Comparison of ENCODE assay signal across 8 cellular contexts in the genomic region with DNA sequence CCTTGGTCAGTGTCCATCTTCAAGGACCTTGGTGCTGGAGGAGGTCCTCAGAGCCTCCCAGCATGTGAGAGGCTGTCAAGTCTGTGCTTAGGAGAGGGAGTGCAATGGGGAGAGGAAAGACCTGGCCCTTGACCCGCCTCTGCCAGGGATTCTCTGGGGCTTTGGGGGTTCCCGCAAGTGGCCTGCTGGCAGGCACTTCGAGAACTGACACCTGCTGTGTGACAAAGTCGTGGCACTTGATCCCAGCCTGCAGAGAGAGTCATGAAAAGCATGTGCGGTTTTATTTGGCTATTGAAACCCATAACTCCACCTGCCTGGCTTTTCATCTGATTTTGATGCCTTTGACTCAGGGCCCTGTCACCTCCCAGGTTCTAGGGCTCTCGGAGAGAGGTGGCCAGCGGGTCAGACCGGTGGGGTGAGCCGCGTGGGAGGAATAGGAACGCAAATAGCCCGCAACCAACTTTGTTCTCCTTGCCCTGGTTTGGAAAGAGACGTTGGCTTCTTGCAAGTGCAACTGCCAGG. TPM values are rescaled to one million over a fixed set of nuclear protein-coding genes. Genes with fewer than 3 reads are reported as not detected.
A peak's percentile ranks its signal among the peaks of the same experiment; 100 is the strongest.
DNase-seq lines count a peak whose midpoint lies in the region; ATAC-seq, FAIRE-seq and TF ChIP-seq lines count a peak whose summit lies in the region.

No MANE protein-coding gene starts in this region.

- no peak overlapping the region for H3K9ac ChIP-seq in Karpas-422 (ENCODE audit: low read length)
- no peak overlapping the region for H3K9ac ChIP-seq in H1 (replicated peaks in 1 of 4; ENCODE audit: extremely low read depth in 1 of 4, low read depth in 3 of 4, low read length in 3 of 4)

- H2AFZ ChIP-seq in Karpas-422 (ENCODE audit: low read length) = no peak overlapping the region
- H2AFZ ChIP-seq in H1 (ENCODE audit: low read length) = no peak overlapping the region

- peak overlapping the region; percentile 95; the same call in 1 of the 2 replicates for H2BK12ac ChIP-seq in H1 (ENCODE audit: low read depth, low read length)

- H3K79me2 ChIP-seq in Karpas-422 (ENCODE audit: low read length) = no peaks in the 10 kb centered on the region
- H3K79me2 ChIP-seq in H1 (ENCODE audit: control insufficient read depth in 1 of 2, insufficient read depth in 2 of 2, low read length in 2 of 2) = peaks cover 0 to 65% of the 10 kb centered on the region in 2 experiments; a peak in 3 of 4 replicates

- CTCF ChIA-PET in H1 (lab: Charles Lee; ENCODE audit: partially characterized antibody) = interaction anchor here (1.0 to 9.4 kb wide), 6 partner anchors 10 to 59 kb away, joined by 3 to 173 read pairs (median 16); no protein-coding TSS in a partner anchor

- no peak for TF ChIP-seq POLR2A in H1 (IDR thresholded peaks at IDR 0.05; ENCODE audit: control extremely low read depth in 1 of 2, low read depth in 2 of 2, low read length in 2 of 2)
- TF ChIP-seq POLR2A in tibial nerve (IDR thresholded peaks at IDR 0.05) = no peak

- peak; percentile 18 for ATAC-seq in GM21423 (IDR thresholded peaks at IDR 0.05; ENCODE audit: unreplicated experiment)
- peak; percentile 56 for ATAC-seq in stimulated activated naive CD8-positive, alpha-beta T cell treated with anti-CD3 and anti-CD28 coated beads, Interleukin-15, Interleukin-2, amounts not matched to agents 100 U/mL and 50 U/mL, for 24 hours

- no peaks in the 10 kb centered on the region for H3K9me2 ChIP-seq in Karpas-422 (replicated peaks; ENCODE audit: insufficient read depth, low read length)

- peak overlapping the region; percentile 99; the same call in 1 of the 2 replicates for H2AK5ac ChIP-seq in H1 (ENCODE audit: low read depth, low read length)

- H4K8ac ChIP-seq in H1 (ENCODE audit: extremely low read depth, insufficient read depth, low read length) = no peak overlapping the region

- peak overlapping the region; percentile 46 for H3K4me3 ChIP-seq in GM06990 (replicated peaks; ENCODE audit: low read depth, low read length)
- no peak overlapping the region for H3K4me3 ChIP-seq in Karpas-422 (ENCODE audit: low read length)
- H3K4me3 ChIP-seq in H1 (ENCODE audit: extremely low read depth in 1 of 4, insufficient read depth in 2 of 4, low read depth in 3 of 4, low read length in 4 of 4) = no peak overlapping the region
- no peak overlapping the region for H3K4me3 ChIP-seq in tibial nerve

- no peak for TF ChIP-seq EP300 in H1 (IDR thresholded peaks at IDR 0.05; ENCODE audit: borderline replicate concordance in 1 of 2, low read depth in 2 of 2, low read length in 2 of 2)
- no peak for TF ChIP-seq EP300 in tibial nerve (IDR thresholded peaks at IDR 0.05)

- TF ChIP-seq RAD21 in H1 (IDR thresholded peaks at IDR 0.05 in 1 of 2, conservative IDR thresholded peaks at IDR 0.05 in 1 of 2; ENCODE audit: low read depth in 2 of 2, low read length in 2 of 2) = no peak

- peak overlapping the region; percentile 90 for H4K91ac ChIP-seq in H1 (replicated peaks; ENCODE audit: insufficient read length, low read length)

- H3K4me1 ChIP-seq in Karpas-422 (ENCODE audit: low read length) (peaks cover 15% of the 10 kb centered on the region), H1 (replicated peaks in 1 of 4; ENCODE audit: control insufficient read depth in 3 of 4, insufficient read depth in 4 of 4, low read length in 3 of 4) (peaks cover 24 to 68% (median 43%) of the 10 kb centered on the region in 4 experiments), tibial nerve (peaks cover 0 to 46% (median 24%) of the 10 kb centered on the region in 4 donors)

- TF ChIP-seq CTCF in GM06990 (IDR thresholded peaks at IDR 0.05; ENCODE audit: insufficient read depth, low read length, poor library complexity, severe bottlenecking) (no peak), H1 (IDR thresholded peaks at IDR 0.05; ENCODE audit: control extremely low read depth in 1 of 3, insufficient read depth in 1 of 3, low read depth in 1 of 3, low read length in 3 of 3) (no peak), tibial nerve (IDR thresholded peaks at IDR 0.05) (no peak)

- 75% methylated on average over 11 of the region's 13 CpGs; no CpG with 5 or more reads in 1 of the 2 experiments for WGBS in H1 (ENCODE audit: extremely low coverage in 1 of 2, insufficient coverage in 1 of 2, insufficient read length in 1 of 2, insufficient replicate concordance in 2 of 2, low coverage in 1 of 2, low lambda C conversion rate in 2 of 2, missing lambda C conversion rate in 1 of 2), 2 experiments
- WGBS in tibial nerve, 2 donors = 75 to 82% methylated on average over 11 to 13 of the region's 13 CpGs

- H2BK120ac ChIP-seq in H1 (replicated peaks; ENCODE audit: low read depth, low read length) = no peak overlapping the region

- POLR2A ChIA-PET in H1 (lab: Charles Lee; ENCODE audit: partially characterized antibody) = no interaction called here

- H3K79me1 ChIP-seq in H1 (ENCODE audit: low read depth, low read length) = peaks cover 20% of the 10 kb centered on the region

- H3K27ac ChIP-seq in Karpas-422 (ENCODE audit: low read length) = no peak overlapping the region
- no peak overlapping the region; the same call in 1 of the 2 replicates for H3K27ac ChIP-seq in H1 (ENCODE audit: low read depth, low read length)
- peak overlapping the region in 1 of 4 donors; percentile 15 for H3K27ac ChIP-seq in tibial nerve

- H2BK5ac ChIP-seq in H1 (ENCODE audit: low read depth, low read length) = peak overlapping the region; percentile 96; the same call in 1 of the 2 replicates

- H3K23me2 ChIP-seq in H1 (ENCODE audit: low read depth, low read length) = peaks cover 7% of the 10 kb centered on the region; the same call in 1 of the 2 replicates

- H3K27me3 ChIP-seq in GM06990 (replicated peaks; ENCODE audit: control insufficient read depth, insufficient read depth, low read length) (no peaks in the 10 kb centered on the region), Karpas-422 (ENCODE audit: low read length) (no peaks in the 10 kb centered on the region), H1 (replicated peaks in 1 of 4; ENCODE audit: control insufficient read depth in 3 of 4, extremely low read depth in 1 of 4, insufficient read depth in 3 of 4, low read length in 3 of 4) (peaks cover 0 to 3% (median 0%) of the 10 kb centered on the region in 4 experiments; a peak in 2 of 7 replicates), tibial nerve (no peaks in the 10 kb centered on the region)

- FAIRE-seq in H1 (lab: Jason Lieb, UNC) = no peak

- H2BK20ac ChIP-seq in H1 (ENCODE audit: low read length) = peak overlapping the region; percentile 95; the same call in 1 of the 2 replicates

- no peak overlapping the region for H3K14ac ChIP-seq in H1 (ENCODE audit: insufficient read length)

- H4K20me1 ChIP-seq in Karpas-422 (ENCODE audit: insufficient read depth, low read depth, low read length) = peaks cover 5% of the 10 kb centered on the region; the same call in 1 of the 2 replicates
- H4K20me1 ChIP-seq in H1 (replicated peaks in 1 of 2; ENCODE audit: control insufficient read depth in 1 of 2, insufficient read depth in 2 of 2, low read length in 2 of 2) = peaks cover 5 to 10% of the 10 kb centered on the region in 2 experiments

- DNase-seq in GM06990 (ENCODE audit: extremely low read depth, insufficient read length) (peak; percentile 70), Karpas-422 (no peak), H1 (ENCODE audit: low read depth in 1 of 2, low spot score in 2 of 2) (no peak), NCI-H2227 treated with DMSO at 0.1 percent for 48 hours (lab: John Stamatoyannopoulos, UW) (no peak), SIG-M5 treated with dmso at 0.1 percent for 504 hours (lab: John Stamatoyannopoulos, UW; ENCODE audit: unreplicated experiment) (no peak), tibial nerve (ENCODE audit: low spot score in 2 of 2) (no peak)
- DNase-seq in stimulated activated naive CD8-positive, alpha-beta T cell treated with anti-CD3 and anti-CD28 coated beads, Interleukin-15, Interleukin-2, amounts not matched to agents 100 U/mL and 50 U/mL, for 24 hours = peak; percentile 64

- H3K18ac ChIP-seq in H1 (ENCODE audit: extremely low read depth, low read length) = peak overlapping the region; percentile 91

- H3K9me3 ChIP-seq in Karpas-422 (ENCODE audit: low read length) (no peaks in the 10 kb centered on the region), H1 (ENCODE audit: insufficient read depth in 2 of 2, low read depth in 1 of 2, low read length in 1 of 2) (no peaks in the 10 kb centered on the region), tibial nerve (peaks cover 0 to 12% (median 0%) of the 10 kb centered on the region in 4 donors)

- H4K5ac ChIP-seq in H1 (ENCODE audit: insufficient read length, low read depth, low read length) = peak overlapping the region; percentile 1

- no peaks in the 10 kb centered on the region; the same call in none of the 2 replicates for H3K36me3 ChIP-seq in GM06990 (ENCODE audit: control insufficient read depth, insufficient read depth, low read length)
- no peaks in the 10 kb centered on the region for H3K36me3 ChIP-seq in Karpas-422 (ENCODE audit: insufficient read depth, low read length)
- H3K36me3 ChIP-seq in H1 (ENCODE audit: control insufficient read depth in 2 of 4, insufficient read depth in 4 of 4, low read length in 3 of 4) = peaks cover 0 to 2% (median 0%) of the 10 kb centered on the region in 4 experiments; a peak in 2 of 8 replicates
- H3K36me3 ChIP-seq in tibial nerve = no peaks in the 10 kb centered on the region

- H2BK15ac ChIP-seq in H1 (ENCODE audit: low read length) = peak overlapping the region; percentile 61; the same call in 1 of the 2 replicates

- peak overlapping the region; percentile 36 for H3K56ac ChIP-seq in H1 (replicated peaks; ENCODE audit: insufficient read length, low read depth, low read length)

- H3K23ac ChIP-seq in H1 (ENCODE audit: insufficient read length) = no peak overlapping the region

- H3K4me2 ChIP-seq in Karpas-422 (ENCODE audit: low read depth, low read length, poor library complexity, severe bottlenecking) (peak overlapping the region; percentile 26), H1 (ENCODE audit: insufficient read depth in 1 of 2, low read depth in 2 of 2, low read length in 2 of 2) (peak overlapping the region; percentile 16 to 24; a peak in 2 of 4 replicates)

- H3K4ac ChIP-seq in H1 (replicated peaks; ENCODE audit: insufficient read length, low read depth, low read length) = peak overlapping the region; percentile 27

RNA-seq across cellular contexts. Expression of a gene that starts 42.8 kb away (rescaled TPM):
- 1.9 and 6.0 TPM in 2 replicates for total RNA-seq in Karpas-422 (2014; rRNA removed; shearing (Covaris generic); ENCODE audit: low replicate concordance)
- total RNA-seq in H1 (2021; fragmentation: NEBNext Ultra II Directional; extraction: Animal tissue kit (Norgen Biotek cat#: 25700)) = 65.6 and 66.2 TPM in 2 replicates
- 26.0 and 40.0 TPM in 2 replicates for polyA plus RNA-seq in H1 (2011; rRNA removed)
- 26.5 TPM for polyA plus RNA-seq in H1 (2011; cell fraction: cytosol; rRNA removed)
- 123 TPM for polyA plus RNA-seq in H1 (2011; cell fraction: nucleus; rRNA removed)
- 42.4 to 51.0 TPM (median 44.8 TPM) in 4 replicates for polyA plus RNA-seq in H1 (2012, experiment 1 of 2)
- 18.4 TPM for polyA plus RNA-seq in H1 (2012, experiment 2 of 2)
- 30.0 TPM for polyA plus RNA-seq in H1 (2013, experiment 1 of 2)
- 30.1 TPM for polyA plus RNA-seq in H1 (2013, experiment 2 of 2)
- polyA minus RNA-seq in H1 (2011; rRNA and poly(A)+ RNA removed) = 35.8 and 37.6 TPM in 2 replicates
- polyA minus RNA-seq in H1 (2011; cell fraction: cytosol; rRNA and poly(A)+ RNA removed) = 76.6 TPM
- 93.7 TPM for polyA minus RNA-seq in H1 (2011; cell fraction: nucleus; rRNA and poly(A)+ RNA removed)
- 100 to 1,000 TPM in 1 of 4 donors, 10 to 100 TPM in 3; 65.1 to 147 (median 83.5) TPM for total RNA-seq in tibial nerve

Comparison
In these comparisons a context has a peak if more than half of its experiments do, and no peak if none do; other contexts are left out.
1. DNase-seq: peak in GM06990 (single experiment) and stimulated activated naive CD8-positive, alpha-beta T cell treated with anti-CD3 and anti-CD28 coated beads, Interleukin-15, Interleukin-2, amounts not matched to agents 100 U/mL and 50 U/mL, for 24 hours (single experiment); none in Karpas-422 (single experiment), H1 (0 of 2), NCI-H2227 treated with DMSO at 0.1 percent for 48 hours (single experiment), SIG-M5 treated with dmso at 0.1 percent for 504 hours (single experiment) and tibial nerve (0 of 2).